In the genomic region with DNA sequence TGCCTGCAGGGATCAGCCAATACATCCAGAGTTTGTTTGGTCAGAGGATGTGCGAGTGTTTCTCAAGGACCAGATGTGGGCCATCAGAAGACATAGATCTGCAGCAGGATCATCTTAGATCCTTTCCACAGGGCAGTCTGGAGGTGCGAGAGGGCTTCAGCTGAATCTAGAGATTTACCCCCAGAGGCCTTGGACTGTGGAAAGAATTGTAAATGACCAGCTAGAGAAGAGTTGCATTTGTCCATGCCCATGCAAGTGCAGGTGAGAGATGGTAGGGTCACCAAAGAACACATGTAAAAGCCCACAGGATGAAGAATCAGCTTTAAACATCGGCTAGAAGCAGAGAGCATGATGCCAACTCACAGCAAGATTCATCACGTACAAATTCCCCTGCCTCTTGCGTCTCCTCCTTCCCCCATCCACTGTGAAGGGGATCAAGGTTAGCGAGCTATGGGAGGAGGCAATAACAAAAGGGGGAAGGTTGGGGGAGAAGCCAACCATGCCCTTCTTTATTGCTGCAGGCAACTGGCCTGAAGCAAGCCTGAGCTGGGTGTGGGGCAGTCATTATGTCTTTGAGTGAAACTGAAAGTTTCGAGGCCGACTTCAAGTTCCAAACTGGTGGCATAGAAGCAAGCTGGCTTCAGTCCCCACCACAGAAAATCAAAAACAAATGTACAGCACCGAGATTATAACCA, we compare ENCODE assay signal across 13 cellular contexts.
DNase-seq lines count a peak whose midpoint lies in the region; ATAC-seq and TF ChIP-seq lines count a peak whose summit lies in the region.
"Had no signal": no experiment of that assay in that cellular context is flagged by ENCODE, and none has a peak within 500 bp of the region (broad histone marks: within the 10 kb centered on the region; RNA-seq: fewer than 3 reads in every experiment).

No MANE protein-coding gene starts in this region.

- no peak overlapping the region for H3K23ac ChIP-seq in mesenchymal stem cell (ENCODE audit: low read length in 2 of 2)

- H3K9me3 Mint-ChIP-seq in CD8-positive, alpha-beta T cell, result peaks cover 8% of the 10 kb centered on the region
- H3K9me3 Mint-ChIP-seq in T-helper 2 cell treated with Interferon-gamma antibody and Interleukin-4, amounts not matched to agents 5 μg/mL and 100 μg/mL, for 36 hours, result no peaks in the 10 kb centered on the region

- H4K8ac ChIP-seq in mesenchymal stem cell (ENCODE audit: low read length), result no peak overlapping the region

- WGBS in mesenchymal stem cell, result 86% methylated on average over 6 of the region's 9 CpGs

- H3K36me3 Mint-ChIP-seq in CD8-positive, alpha-beta T cell, result peaks cover 70% of the 10 kb centered on the region
- H3K36me3 Mint-ChIP-seq in T-helper 2 cell treated with Interferon-gamma antibody and Interleukin-4, amounts not matched to agents 5 μg/mL and 100 μg/mL, for 36 hours (ENCODE audit: low read depth), result peaks cover 24% of the 10 kb centered on the region

- H3K27ac ChIP-seq in CD8-positive, alpha-beta T cell (ENCODE audit: low read depth, low read length), result peak overlapping the region; percentile 50
- H3K27ac ChIP-seq in mesenchymal stem cell (ENCODE audit: low read length, poor library complexity, severe bottlenecking) (no peak overlapping the region), coronary artery (no peak overlapping the region)
- H3K27ac ChIP-seq: thoracic aorta had no signal

- H3K4me1 ChIP-seq in CD8-positive, alpha-beta T cell (ENCODE audit: insufficient read depth, low read length), result peaks cover 70% of the 10 kb centered on the region
- H3K4me1 ChIP-seq in mesenchymal stem cell (ENCODE audit: control insufficient read depth, insufficient read depth, low read depth, low read length), result no peaks in the 10 kb centered on the region

- CTCF ChIA-PET in CD8-positive, alpha-beta T cell (lab: Charles Lee), result interaction anchor here (1.0 to 8.5 kb wide), 10 partner anchors 10 to 126 kb away, joined by 3 to 52 read pairs (median 4); a partner anchor contains a TSS

- no peaks in the 10 kb centered on the region for H3K27me3 ChIP-seq in CD8-positive, alpha-beta T cell (ENCODE audit: insufficient read depth, low read length)
- peaks cover 21 to 61% of the 10 kb centered on the region in 2 experiments for H3K27me3 ChIP-seq in mesenchymal stem cell (ENCODE audit: control insufficient read depth in 1 of 2, insufficient read depth in 1 of 2, low read length in 2 of 2)

- TF ChIP-seq CTCF in CD8-positive, alpha-beta T cell (IDR thresholded peaks at IDR 0.05), result no peak
- TF ChIP-seq CTCF in coronary artery (IDR thresholded peaks at IDR 0.05), result no peak

- H2BK15ac ChIP-seq in mesenchymal stem cell (ENCODE audit: low read depth, poor library complexity, severe bottlenecking), result no peak overlapping the region

- peak overlapping the region; percentile 30 for H3K4me3 ChIP-seq in CD8-positive, alpha-beta T cell (ENCODE audit: low read depth, low read length)
- H3K4me3 ChIP-seq in mesenchymal stem cell (ENCODE audit: insufficient read depth in 1 of 2, low read depth in 1 of 2, low read length in 2 of 2) (peak overlapping the region in 1 of 2 experiments; percentile 73), coronary artery (no peak overlapping the region)
- H3K4me3 ChIP-seq: thoracic aorta had no signal

- H2BK12ac ChIP-seq in mesenchymal stem cell (ENCODE audit: low read length in 2 of 2), result no peak overlapping the region

- H3K4ac ChIP-seq in mesenchymal stem cell (ENCODE audit: low read depth in 1 of 2, low read length in 2 of 2), result no peak overlapping the region

- H3K14ac ChIP-seq in mesenchymal stem cell (ENCODE audit: low read length in 2 of 2), result no peak overlapping the region

- H4K91ac ChIP-seq in mesenchymal stem cell (ENCODE audit: low read length), result peak overlapping the region; percentile 52

- no peak overlapping the region for H2AFZ ChIP-seq in mesenchymal stem cell (ENCODE audit: low read depth, low read length)

- H3K18ac ChIP-seq in mesenchymal stem cell (ENCODE audit: low read depth in 1 of 2, low read length in 2 of 2), result no peak overlapping the region

- peak overlapping the region; percentile 97 for H3K27ac Mint-ChIP-seq in CD8-positive, alpha-beta T cell
- H3K27ac Mint-ChIP-seq in T-helper 2 cell treated with Interferon-gamma antibody and Interleukin-4, amounts not matched to agents 5 μg/mL and 100 μg/mL, for 36 hours, result peak overlapping the region; percentile 85

- H3K9ac ChIP-seq in mesenchymal stem cell (ENCODE audit: low read length), result peak overlapping the region; percentile 76

- no peak overlapping the region for H2AK5ac ChIP-seq in mesenchymal stem cell (ENCODE audit: low read length, severe bottlenecking)

- no peaks in the 10 kb centered on the region for H3K79me1 ChIP-seq in mesenchymal stem cell (replicated peaks; ENCODE audit: low read length, poor library complexity, severe bottlenecking)

- peaks cover 18% of the 10 kb centered on the region for H3K36me3 ChIP-seq in CD8-positive, alpha-beta T cell (ENCODE audit: insufficient read depth, low read length)
- no peaks in the 10 kb centered on the region for H3K36me3 ChIP-seq in mesenchymal stem cell (ENCODE audit: control insufficient read depth in 1 of 2, insufficient read depth in 2 of 2, low read depth in 1 of 2, low read length in 2 of 2)
- H3K36me3 ChIP-seq: thoracic aorta had no signal

- peak overlapping the region; percentile 83 for H3K4me3 Mint-ChIP-seq in CD8-positive, alpha-beta T cell
- peak overlapping the region; percentile 70 for H3K4me3 Mint-ChIP-seq in T-helper 2 cell treated with Interferon-gamma antibody and Interleukin-4, amounts not matched to agents 5 μg/mL and 100 μg/mL, for 36 hours

- POLR2A ChIA-PET in CD8-positive, alpha-beta T cell (lab: Charles Lee), result interaction anchor here (0.7 to 2.8 kb wide), 19 partner anchors 9 to 108 kb away, joined by 3 to 35 read pairs (median 3); a partner anchor contains a TSS

- DNase-seq in CD8-positive, alpha-beta T cell, result peak in 1 of 7 experiments; percentile 39
- DNase-seq in T-helper 2 cell treated with Interferon-gamma antibody and Interleukin-4, amounts not matched to agents 5 μg/mL and 100 μg/mL, for 36 hours (ENCODE audit: low spot score), result no peak
- DNase-seq in mesenchymal stem cell (no peak), coronary artery (ENCODE audit: low spot score) (no peak), germinal center (ENCODE audit: low spot score) (no peak), DMS114 treated with DMSO at 0.1 percent for 48 hours (lab: John Stamatoyannopoulos, UW; ENCODE audit: unreplicated experiment) (no peak)
- DNase-seq: GF-D8; HCEC 1CT; kidney; NK-92 treated with Interleukin-12 subunit alpha and Interleukin-12 subunit beta, amount 100 ng/mL, for 24 hours had no signal

- intact Hi-C loops in CD8-positive, alpha-beta T cell (cut with DNase I, micrococcal nuclease), result loop anchor here (2.0 to 10.0 kb wide), 3 partner anchors 16 to 1216 kb away; no protein-coding TSS in a partner anchor

- no peaks in the 10 kb centered on the region for H3K9me3 ChIP-seq in CD8-positive, alpha-beta T cell (ENCODE audit: low read length)
- H3K9me3 ChIP-seq in mesenchymal stem cell (ENCODE audit: control insufficient read depth, low read length), result no peaks in the 10 kb centered on the region
- H3K9me3 ChIP-seq: thoracic aorta had no signal

- no peak overlapping the region for H2BK5ac ChIP-seq in mesenchymal stem cell (ENCODE audit: low read depth, low read length, poor library complexity, severe bottlenecking)

- no peak overlapping the region for H3K4me2 ChIP-seq in mesenchymal stem cell (ENCODE audit: low read length, poor library complexity, severe bottlenecking)

- peak; percentile 15 for ATAC-seq in CD8-positive, alpha-beta T cell
- ATAC-seq in GM19351 (IDR thresholded peaks at IDR 0.05; ENCODE audit: unreplicated experiment) (peak; percentile 68), HG03108 (IDR thresholded peaks at IDR 0.05; ENCODE audit: unreplicated experiment) (no peak)

- no peaks in the 10 kb centered on the region for H3K27me3 Mint-ChIP-seq in CD8-positive, alpha-beta T cell (ENCODE audit: low read depth)
- H3K27me3 Mint-ChIP-seq in T-helper 2 cell treated with Interferon-gamma antibody and Interleukin-4, amounts not matched to agents 5 μg/mL and 100 μg/mL, for 36 hours (ENCODE audit: low read depth), result peaks cover 18% of the 10 kb centered on the region

- no peak overlapping the region for H2BK120ac ChIP-seq in mesenchymal stem cell (ENCODE audit: low read depth, low read length)

- H3K4me1 Mint-ChIP-seq in CD8-positive, alpha-beta T cell (ENCODE audit: low read depth), result peaks cover 81% of the 10 kb centered on the region
- H3K4me1 Mint-ChIP-seq in T-helper 2 cell treated with Interferon-gamma antibody and Interleukin-4, amounts not matched to agents 5 μg/mL and 100 μg/mL, for 36 hours (ENCODE audit: low read depth), result peaks cover 55% of the 10 kb centered on the region
